In genomic region chr5:14429102-14429501, GRCh38 we compare ENCODE assay signal across 1 cellular context.
TF ChIP-seq lines count a peak whose summit lies in the region.

No MANE protein-coding gene starts in this region.

TF ChIP-seq in WTC11, 78 proteins besides CTCF, POLR2A, EP300 and RAD21 (continued from another document):
- TF ChIP-seq FOXJ3 (CRISPR knock-in tag; IDR thresholded peaks at IDR 0.05; ENCODE audit: borderline replicate concordance) (no peak), ZNF423 (CRISPR knock-in tag; IDR thresholded peaks at IDR 0.05) (no peak), NR3C1 (CRISPR knock-in tag; conservative IDR thresholded peaks at IDR 0.05; ENCODE audit: low read depth) (no peak), ETV6 (CRISPR knock-in tag; IDR thresholded peaks at IDR 0.05) (no peak), SMAD3 (CRISPR knock-in tag; IDR thresholded peaks at IDR 0.05; ENCODE audit: borderline replicate concordance) (no peak), NR2C2 (CRISPR knock-in tag; IDR thresholded peaks at IDR 0.05) (no peak), AR (CRISPR knock-in tag; IDR thresholded peaks at IDR 0.05) (no peak), SP1 (CRISPR knock-in tag; conservative IDR thresholded peaks at IDR 0.05) (no peak), GTF2I (CRISPR knock-in tag; conservative IDR thresholded peaks at IDR 0.05) (no peak), ZNF532 (CRISPR knock-in tag; IDR thresholded peaks at IDR 0.05; ENCODE audit: borderline replicate concordance) (no peak)
